ENCODE assay signal across 1 cellular context in genomic region chr4:91630054-91630453, GRCh38.
TF ChIP-seq lines count a peak whose summit lies in the region.

No MANE protein-coding gene starts in this region.

TF ChIP-seq in WTC11, 78 proteins besides CTCF, POLR2A, EP300 and RAD21 (continued from another document and continues in another):
- TF ChIP-seq SP1 (CRISPR knock-in tag; conservative IDR thresholded peaks at IDR 0.05) (no peak), CREM (CRISPR knock-in tag; IDR thresholded peaks at IDR 0.05) (no peak), RELA (CRISPR knock-in tag; IDR thresholded peaks at IDR 0.05; ENCODE audit: borderline replicate concordance) (no peak), AFF4 (CRISPR knock-in tag; IDR thresholded peaks at IDR 0.05; ENCODE audit: borderline replicate concordance) (no peak), GRHL2 (CRISPR knock-in tag; IDR thresholded peaks at IDR 0.05; ENCODE audit: insufficient replicate concordance, severe bottlenecking) (no peak), JAZF1 (CRISPR knock-in tag; IDR thresholded peaks at IDR 0.05) (no peak), OVOL2 (CRISPR knock-in tag; IDR thresholded peaks at IDR 0.05; ENCODE audit: borderline replicate concordance) (no peak), ZNF416 (CRISPR knock-in tag; IDR thresholded peaks at IDR 0.05) (peak; percentile 91; the same call in 1 of the 2 replicates), KAT7 (CRISPR knock-in tag; IDR thresholded peaks at IDR 0.05; ENCODE audit: borderline replicate concordance) (no peak), JUN (CRISPR knock-in tag; IDR thresholded peaks at IDR 0.05) (no peak), TEAD1 (CRISPR knock-in tag; IDR thresholded peaks at IDR 0.05) (no peak), IRF2 (CRISPR knock-in tag; IDR thresholded peaks at IDR 0.05; ENCODE audit: borderline replicate concordance, low read depth) (no peak), ZNF396 (CRISPR knock-in tag; IDR thresholded peaks at IDR 0.05; ENCODE audit: borderline replicate concordance) (no peak), ELF4 (CRISPR knock-in tag; IDR thresholded peaks at IDR 0.05; ENCODE audit: low read depth) (no peak), ZNF121 (CRISPR knock-in tag; IDR thresholded peaks at IDR 0.05) (no peak), TCF7 (CRISPR knock-in tag; IDR thresholded peaks at IDR 0.05; ENCODE audit: low read depth) (no peak), ERG (CRISPR knock-in tag; IDR thresholded peaks at IDR 0.05) (peak; percentile 35; the same call in 1 of the 2 replicates), EMX1 (CRISPR knock-in tag; IDR thresholded peaks at IDR 0.05) (0 out of 2 replicates have a peak, but pooled peaks have one; percentile 49), CBFB (CRISPR knock-in tag; IDR thresholded peaks at IDR 0.05; ENCODE audit: low read depth) (no peak), ZNF219 (CRISPR knock-in tag; IDR thresholded peaks at IDR 0.05; ENCODE audit: borderline replicate concordance) (no peak), TP53 (CRISPR knock-in tag; IDR thresholded peaks at IDR 0.05) (no peak), GTF2I (CRISPR knock-in tag; conservative IDR thresholded peaks at IDR 0.05) (no peak), FOXJ3 (CRISPR knock-in tag; IDR thresholded peaks at IDR 0.05; ENCODE audit: borderline replicate concordance) (no peak), ZNF138 (CRISPR knock-in tag; conservative IDR thresholded peaks at IDR 0.05) (no peak)
- TF ChIP-seq, protein P1, sequence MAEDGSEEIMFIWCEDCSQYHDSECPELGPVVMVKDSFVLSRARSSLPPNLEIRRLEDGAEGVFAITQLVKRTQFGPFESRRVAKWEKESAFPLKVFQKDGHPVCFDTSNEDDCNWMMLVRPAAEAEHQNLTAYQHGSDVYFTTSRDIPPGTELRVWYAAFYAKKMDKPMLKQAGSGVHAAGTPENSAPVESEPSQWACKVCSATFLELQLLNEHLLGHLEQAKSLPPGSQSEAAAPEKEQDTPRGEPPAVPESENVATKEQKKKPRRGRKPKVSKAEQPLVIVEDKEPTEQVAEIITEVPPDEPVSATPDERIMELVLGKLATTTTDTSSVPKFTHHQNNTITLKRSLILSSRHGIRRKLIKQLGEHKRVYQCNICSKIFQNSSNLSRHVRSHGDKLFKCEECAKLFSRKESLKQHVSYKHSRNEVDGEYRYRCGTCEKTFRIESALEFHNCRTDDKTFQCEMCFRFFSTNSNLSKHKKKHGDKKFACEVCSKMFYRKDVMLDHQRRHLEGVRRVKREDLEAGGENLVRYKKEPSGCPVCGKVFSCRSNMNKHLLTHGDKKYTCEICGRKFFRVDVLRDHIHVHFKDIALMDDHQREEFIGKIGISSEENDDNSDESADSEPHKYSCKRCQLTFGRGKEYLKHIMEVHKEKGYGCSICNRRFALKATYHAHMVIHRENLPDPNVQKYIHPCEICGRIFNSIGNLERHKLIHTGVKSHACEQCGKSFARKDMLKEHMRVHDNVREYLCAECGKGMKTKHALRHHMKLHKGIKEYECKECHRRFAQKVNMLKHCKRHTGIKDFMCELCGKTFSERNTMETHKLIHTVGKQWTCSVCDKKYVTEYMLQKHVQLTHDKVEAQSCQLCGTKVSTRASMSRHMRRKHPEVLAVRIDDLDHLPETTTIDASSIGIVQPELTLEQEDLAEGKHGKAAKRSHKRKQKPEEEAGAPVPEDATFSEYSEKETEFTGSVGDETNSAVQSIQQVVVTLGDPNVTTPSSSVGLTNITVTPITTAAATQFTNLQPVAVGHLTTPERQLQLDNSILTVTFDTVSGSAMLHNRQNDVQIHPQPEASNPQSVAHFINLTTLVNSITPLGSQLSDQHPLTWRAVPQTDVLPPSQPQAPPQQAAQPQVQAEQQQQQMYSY (CRISPR knock-in tag; IDR thresholded peaks at IDR 0.05), result no peak
- TF ChIP-seq, protein P2, sequence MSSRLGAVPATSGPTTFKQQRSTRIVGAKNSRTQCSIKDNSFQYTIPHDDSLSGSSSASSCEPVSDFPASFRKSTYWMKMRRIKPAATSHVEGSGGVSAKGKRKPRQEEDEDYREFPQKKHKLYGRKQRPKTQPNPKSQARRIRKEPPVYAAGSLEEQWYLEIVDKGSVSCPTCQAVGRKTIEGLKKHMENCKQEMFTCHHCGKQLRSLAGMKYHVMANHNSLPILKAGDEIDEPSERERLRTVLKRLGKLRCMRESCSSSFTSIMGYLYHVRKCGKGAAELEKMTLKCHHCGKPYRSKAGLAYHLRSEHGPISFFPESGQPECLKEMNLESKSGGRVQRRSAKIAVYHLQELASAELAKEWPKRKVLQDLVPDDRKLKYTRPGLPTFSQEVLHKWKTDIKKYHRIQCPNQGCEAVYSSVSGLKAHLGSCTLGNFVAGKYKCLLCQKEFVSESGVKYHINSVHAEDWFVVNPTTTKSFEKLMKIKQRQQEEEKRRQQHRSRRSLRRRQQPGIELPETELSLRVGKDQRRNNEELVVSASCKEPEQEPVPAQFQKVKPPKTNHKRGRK (CRISPR knock-in tag; IDR thresholded peaks at IDR 0.05; ENCODE audit: borderline replicate concordance), result no peak
- TF ChIP-seq, protein P3, sequence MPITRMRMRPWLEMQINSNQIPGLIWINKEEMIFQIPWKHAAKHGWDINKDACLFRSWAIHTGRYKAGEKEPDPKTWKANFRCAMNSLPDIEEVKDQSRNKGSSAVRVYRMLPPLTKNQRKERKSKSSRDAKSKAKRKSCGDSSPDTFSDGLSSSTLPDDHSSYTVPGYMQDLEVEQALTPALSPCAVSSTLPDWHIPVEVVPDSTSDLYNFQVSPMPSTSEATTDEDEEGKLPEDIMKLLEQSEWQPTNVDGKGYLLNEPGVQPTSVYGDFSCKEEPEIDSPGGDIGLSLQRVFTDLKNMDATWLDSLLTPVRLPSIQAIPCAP (CRISPR knock-in tag; IDR thresholded peaks at IDR 0.05), result no peak
- TF ChIP-seq, protein P4, sequence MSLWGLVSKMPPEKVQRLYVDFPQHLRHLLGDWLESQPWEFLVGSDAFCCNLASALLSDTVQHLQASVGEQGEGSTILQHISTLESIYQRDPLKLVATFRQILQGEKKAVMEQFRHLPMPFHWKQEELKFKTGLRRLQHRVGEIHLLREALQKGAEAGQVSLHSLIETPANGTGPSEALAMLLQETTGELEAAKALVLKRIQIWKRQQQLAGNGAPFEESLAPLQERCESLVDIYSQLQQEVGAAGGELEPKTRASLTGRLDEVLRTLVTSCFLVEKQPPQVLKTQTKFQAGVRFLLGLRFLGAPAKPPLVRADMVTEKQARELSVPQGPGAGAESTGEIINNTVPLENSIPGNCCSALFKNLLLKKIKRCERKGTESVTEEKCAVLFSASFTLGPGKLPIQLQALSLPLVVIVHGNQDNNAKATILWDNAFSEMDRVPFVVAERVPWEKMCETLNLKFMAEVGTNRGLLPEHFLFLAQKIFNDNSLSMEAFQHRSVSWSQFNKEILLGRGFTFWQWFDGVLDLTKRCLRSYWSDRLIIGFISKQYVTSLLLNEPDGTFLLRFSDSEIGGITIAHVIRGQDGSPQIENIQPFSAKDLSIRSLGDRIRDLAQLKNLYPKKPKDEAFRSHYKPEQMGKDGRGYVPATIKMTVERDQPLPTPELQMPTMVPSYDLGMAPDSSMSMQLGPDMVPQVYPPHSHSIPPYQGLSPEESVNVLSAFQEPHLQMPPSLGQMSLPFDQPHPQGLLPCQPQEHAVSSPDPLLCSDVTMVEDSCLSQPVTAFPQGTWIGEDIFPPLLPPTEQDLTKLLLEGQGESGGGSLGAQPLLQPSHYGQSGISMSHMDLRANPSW (CRISPR knock-in tag; conservative IDR thresholded peaks at IDR 0.05; ENCODE audit: low read depth), result no peak
- TF ChIP-seq, protein P5, sequence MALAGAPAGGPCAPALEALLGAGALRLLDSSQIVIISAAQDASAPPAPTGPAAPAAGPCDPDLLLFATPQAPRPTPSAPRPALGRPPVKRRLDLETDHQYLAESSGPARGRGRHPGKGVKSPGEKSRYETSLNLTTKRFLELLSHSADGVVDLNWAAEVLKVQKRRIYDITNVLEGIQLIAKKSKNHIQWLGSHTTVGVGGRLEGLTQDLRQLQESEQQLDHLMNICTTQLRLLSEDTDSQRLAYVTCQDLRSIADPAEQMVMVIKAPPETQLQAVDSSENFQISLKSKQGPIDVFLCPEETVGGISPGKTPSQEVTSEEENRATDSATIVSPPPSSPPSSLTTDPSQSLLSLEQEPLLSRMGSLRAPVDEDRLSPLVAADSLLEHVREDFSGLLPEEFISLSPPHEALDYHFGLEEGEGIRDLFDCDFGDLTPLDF (CRISPR knock-in tag; IDR thresholded peaks at IDR 0.05), result no peak
- TF ChIP-seq, protein P6, sequence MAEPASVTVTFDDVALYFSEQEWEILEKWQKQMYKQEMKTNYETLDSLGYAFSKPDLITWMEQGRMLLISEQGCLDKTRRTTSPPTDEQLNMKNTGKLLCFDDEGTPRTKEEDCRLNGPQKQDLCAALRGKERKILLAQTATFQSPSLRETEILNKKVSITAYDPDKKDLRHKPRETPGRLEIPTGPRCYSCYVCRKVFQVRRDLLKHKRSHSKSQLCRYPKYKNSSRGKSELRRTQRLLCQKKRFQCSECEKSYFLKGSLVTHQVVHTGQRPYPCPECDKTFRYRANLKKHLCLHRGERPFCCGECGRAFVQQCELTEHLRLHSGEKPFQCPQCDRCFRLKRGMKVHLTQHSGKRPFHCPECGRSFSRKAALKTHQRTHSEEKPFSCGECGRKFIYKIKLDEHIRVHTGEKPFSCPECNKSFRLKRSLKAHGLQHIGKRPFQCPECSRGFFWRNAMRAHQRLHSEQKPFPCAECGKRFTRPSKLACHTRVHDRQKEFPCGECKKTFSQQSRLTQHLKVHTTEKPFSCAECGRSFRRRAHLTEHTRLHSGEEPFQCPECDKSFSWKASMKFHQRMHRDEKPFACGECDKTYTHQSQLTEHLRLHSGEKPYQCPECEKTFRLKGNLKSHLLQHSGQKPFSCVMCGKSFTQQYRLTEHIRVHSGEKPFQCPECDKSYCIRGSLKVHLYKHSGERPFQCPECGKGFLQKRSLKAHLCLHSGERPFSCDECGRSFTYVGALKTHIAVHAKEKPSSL (CRISPR knock-in tag; conservative IDR thresholded peaks at IDR 0.05), result peak; percentile 94
- TF ChIP-seq, protein P7, sequence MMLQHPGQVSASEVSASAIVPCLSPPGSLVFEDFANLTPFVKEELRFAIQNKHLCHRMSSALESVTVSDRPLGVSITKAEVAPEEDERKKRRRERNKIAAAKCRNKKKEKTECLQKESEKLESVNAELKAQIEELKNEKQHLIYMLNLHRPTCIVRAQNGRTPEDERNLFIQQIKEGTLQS (CRISPR knock-in tag; conservative IDR thresholded peaks at IDR 0.05), result no peak
- TF ChIP-seq, protein P8, sequence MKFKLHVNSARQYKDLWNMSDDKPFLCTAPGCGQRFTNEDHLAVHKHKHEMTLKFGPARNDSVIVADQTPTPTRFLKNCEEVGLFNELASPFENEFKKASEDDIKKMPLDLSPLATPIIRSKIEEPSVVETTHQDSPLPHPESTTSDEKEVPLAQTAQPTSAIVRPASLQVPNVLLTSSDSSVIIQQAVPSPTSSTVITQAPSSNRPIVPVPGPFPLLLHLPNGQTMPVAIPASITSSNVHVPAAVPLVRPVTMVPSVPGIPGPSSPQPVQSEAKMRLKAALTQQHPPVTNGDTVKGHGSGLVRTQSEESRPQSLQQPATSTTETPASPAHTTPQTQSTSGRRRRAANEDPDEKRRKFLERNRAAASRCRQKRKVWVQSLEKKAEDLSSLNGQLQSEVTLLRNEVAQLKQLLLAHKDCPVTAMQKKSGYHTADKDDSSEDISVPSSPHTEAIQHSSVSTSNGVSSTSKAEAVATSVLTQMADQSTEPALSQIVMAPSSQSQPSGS (CRISPR knock-in tag; IDR thresholded peaks at IDR 0.05; ENCODE audit: borderline replicate concordance, low read depth), result no peak
- TF ChIP-seq, protein P9, sequence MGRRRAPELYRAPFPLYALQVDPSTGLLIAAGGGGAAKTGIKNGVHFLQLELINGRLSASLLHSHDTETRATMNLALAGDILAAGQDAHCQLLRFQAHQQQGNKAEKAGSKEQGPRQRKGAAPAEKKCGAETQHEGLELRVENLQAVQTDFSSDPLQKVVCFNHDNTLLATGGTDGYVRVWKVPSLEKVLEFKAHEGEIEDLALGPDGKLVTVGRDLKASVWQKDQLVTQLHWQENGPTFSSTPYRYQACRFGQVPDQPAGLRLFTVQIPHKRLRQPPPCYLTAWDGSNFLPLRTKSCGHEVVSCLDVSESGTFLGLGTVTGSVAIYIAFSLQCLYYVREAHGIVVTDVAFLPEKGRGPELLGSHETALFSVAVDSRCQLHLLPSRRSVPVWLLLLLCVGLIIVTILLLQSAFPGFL (CRISPR knock-in tag; IDR thresholded peaks at IDR 0.05; ENCODE audit: borderline replicate concordance), result no peak
- TF ChIP-seq, protein P10, sequence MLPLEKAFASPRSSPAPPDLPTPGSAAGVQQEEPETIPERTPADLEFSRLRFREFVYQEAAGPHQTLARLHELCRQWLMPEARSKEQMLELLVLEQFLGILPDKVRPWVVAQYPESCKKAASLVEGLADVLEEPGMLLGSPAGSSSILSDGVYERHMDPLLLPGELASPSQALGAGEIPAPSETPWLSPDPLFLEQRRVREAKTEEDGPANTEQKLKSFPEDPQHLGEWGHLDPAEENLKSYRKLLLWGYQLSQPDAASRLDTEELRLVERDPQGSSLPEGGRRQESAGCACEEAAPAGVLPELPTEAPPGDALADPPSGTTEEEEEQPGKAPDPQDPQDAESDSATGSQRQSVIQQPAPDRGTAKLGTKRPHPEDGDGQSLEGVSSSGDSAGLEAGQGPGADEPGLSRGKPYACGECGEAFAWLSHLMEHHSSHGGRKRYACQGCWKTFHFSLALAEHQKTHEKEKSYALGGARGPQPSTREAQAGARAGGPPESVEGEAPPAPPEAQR (CRISPR knock-in tag; IDR thresholded peaks at IDR 0.05), result no peak
